14 cellular contexts compared by ENCODE assay signal in the genomic region with DNA sequence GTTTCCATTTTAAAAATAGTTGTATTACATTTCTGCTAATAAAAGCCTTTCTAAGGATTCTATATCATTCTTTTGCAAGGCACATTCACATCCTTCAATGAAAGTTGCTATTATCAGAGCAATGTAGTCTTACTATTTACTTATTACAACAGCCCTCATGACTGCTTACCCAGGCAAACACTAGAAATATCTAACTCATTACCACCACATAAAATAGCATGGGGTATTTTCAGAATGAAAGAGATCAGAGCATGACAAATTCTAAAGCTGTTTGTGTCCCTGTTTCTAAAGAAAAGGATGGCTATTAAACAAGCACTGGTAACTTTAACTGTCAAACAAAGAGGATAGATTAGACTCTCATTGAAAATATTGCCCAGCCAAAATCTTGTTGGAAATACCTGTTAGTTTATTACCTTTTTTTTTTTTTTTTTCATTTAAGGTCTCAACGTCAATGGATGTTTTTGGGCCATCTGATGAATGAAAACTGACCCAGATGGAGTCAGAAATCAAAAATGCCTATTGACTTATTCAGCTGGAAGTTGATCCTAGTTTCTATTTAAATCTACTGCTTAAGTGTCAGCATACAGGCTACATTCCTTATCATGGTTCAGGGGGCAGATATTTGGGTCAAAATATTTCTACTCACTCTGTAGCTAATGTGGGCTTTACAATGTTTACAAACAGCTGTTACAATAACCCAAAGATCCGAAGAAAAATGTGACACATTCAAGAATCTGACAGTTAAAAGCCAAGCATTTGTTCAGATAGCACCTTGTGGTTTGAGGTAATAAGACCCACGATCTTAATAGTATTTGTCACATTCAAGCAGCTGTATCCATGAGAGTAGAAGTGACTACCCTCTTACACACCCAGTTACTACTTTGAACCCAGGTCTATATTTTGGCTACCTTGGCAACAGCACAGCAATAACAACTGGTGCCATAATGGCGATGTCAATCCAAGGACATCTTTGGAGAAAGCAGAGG.
DNase-seq lines count a peak whose midpoint lies in the region; ATAC-seq and TF ChIP-seq lines count a peak whose summit lies in the region.
"Had no signal": no experiment of that assay in that cellular context is flagged by ENCODE, and none has a peak within 500 bp of the region (broad histone marks: within the 10 kb centered on the region; RNA-seq: fewer than 3 reads in every experiment).

No MANE protein-coding gene starts in this region.

- H3K4me3 Mint-ChIP-seq in activated B cell treated with CpG ODN at 0.5 μM for 24 hours (peak overlapping the region; percentile 7), memory B cell (no peak overlapping the region)
- H3K4me3 Mint-ChIP-seq: activated T-cell treated with anti-CD3 and anti-CD28 coated beads, Interleukin-2, amount 50 U/mL, for 24 hours had no signal

- H3K27me3 ChIP-seq in KMS-11 (ENCODE audit: insufficient read depth, low read depth): no peaks in the 10 kb centered on the region
- H3K27me3 ChIP-seq: BE2C had no signal

- H3K4me3 ChIP-seq in KMS-11 (IDR thresholded peaks at IDR 0.05; ENCODE audit: insufficient read depth, low read depth, low read length): no peak overlapping the region

- H3K36me3 Mint-ChIP-seq in activated B cell treated with CpG ODN at 0.5 μM for 24 hours (ENCODE audit: low read depth): no peaks in the 10 kb centered on the region
- no peaks in the 10 kb centered on the region for H3K36me3 Mint-ChIP-seq in memory B cell

- DNase-seq in DMS153 (lab: John Stamatoyannopoulos, UW) (peak; percentile 35), activated B cell treated with CpG ODN at 0.5 μM for 24 hours (no peak), memory B cell (ENCODE audit: low spot score in 2 of 2) (no peak), DMS79 treated with DMSO at 0.1 percent for 48 hours (lab: John Stamatoyannopoulos, UW) (no peak)
- DNase-seq: activated T-cell treated with anti-CD3 and anti-CD28 coated beads, Interleukin-2, amount 50 U/mL, for 24 hours; BE2C; Karpas-422; NCI-H2171 treated with DMSO at 0.1 percent for 48 hours; stimulated activated CD4-positive, alpha-beta T cell treated with anti-CD3 and anti-CD28 coated beads, Interleukin-2, amount 100 ng/mL, for 48 hours; stimulated activated naive CD4-positive, alpha-beta T cell treated with Interleukin-2 at 50 U/mL for 16 hours had no signal

- intact Hi-C loops in activated B cell treated with CpG ODN at 0.5 μM for 24 hours (cut with micrococcal nuclease): loop anchor here (5.0 kb wide), 2 partner anchors 40 to 555 kb away; partner anchors contain the start of gene MEF2C

- H3K4me1 Mint-ChIP-seq in activated B cell treated with CpG ODN at 0.5 μM for 24 hours (peaks cover 85% of the 10 kb centered on the region), memory B cell (peaks cover 18% of the 10 kb centered on the region)

- peaks cover 82% of the 10 kb centered on the region for H3K4me1 ChIP-seq in KMS-11 (ENCODE audit: low read depth, poor library complexity, severe bottlenecking)
- H3K4me1 ChIP-seq: BE2C had no signal

- H4K20me1 ChIP-seq in KMS-11 (ENCODE audit: insufficient read depth): no peaks in the 10 kb centered on the region

- H3K27ac ChIP-seq in KMS-11: peak overlapping the region; percentile 71

- no peaks in the 10 kb centered on the region for H3K36me3 ChIP-seq in KMS-11 (ENCODE audit: insufficient read depth)
- H3K36me3 ChIP-seq: BE2C had no signal

- 0 out of 2 replicates have a peak overlapping the region, but pooled peaks have one; percentile 6 for H2AFZ ChIP-seq in KMS-11 (ENCODE audit: low read depth)

- peak overlapping the region; percentile 86 for H3K27ac Mint-ChIP-seq in activated B cell treated with CpG ODN at 0.5 μM for 24 hours
- H3K27ac Mint-ChIP-seq in memory B cell: peak overlapping the region; percentile 71
- H3K27ac Mint-ChIP-seq: activated T-cell treated with anti-CD3 and anti-CD28 coated beads, Interleukin-2, amount 50 U/mL, for 24 hours had no signal

- CTCF ChIA-PET in activated B cell treated with CpG ODN at 0.5 μM for 24 hours (lab: Charles Lee): interaction anchor here (0.6 to 1.2 kb wide), 2 partner anchors 12 to 365 kb away, joined by 3 to 4 read pairs; no protein-coding TSS in a partner anchor

- no peak overlapping the region for H3K9ac ChIP-seq in KMS-11

- TF ChIP-seq CTCF in KMS-11 (conservative IDR thresholded peaks at IDR 0.05; ENCODE audit: low read depth, low read length): no peak
- no peak for TF ChIP-seq CTCF in activated B cell treated with CpG ODN at 0.5 μM for 24 hours (IDR thresholded peaks at IDR 0.05)

- POLR2A ChIA-PET in activated B cell treated with CpG ODN at 0.5 μM for 24 hours (lab: Charles Lee): interaction anchor here (0.7 to 3.4 kb wide), 11 partner anchors 9 to 704 kb away, joined by 3 to 28 read pairs (median 7); no protein-coding TSS in a partner anchor

- peak overlapping the region; percentile 74 for H3K4me2 ChIP-seq in KMS-11

- no peaks in the 10 kb centered on the region for H3K79me2 ChIP-seq in KMS-11 (ENCODE audit: insufficient read depth, low read depth)

- H3K27me3 Mint-ChIP-seq in activated B cell treated with CpG ODN at 0.5 μM for 24 hours (no peaks in the 10 kb centered on the region), memory B cell (no peaks in the 10 kb centered on the region)
- H3K27me3 Mint-ChIP-seq: activated T-cell treated with anti-CD3 and anti-CD28 coated beads, Interleukin-2, amount 50 U/mL, for 24 hours had no signal

- H3K9me3 Mint-ChIP-seq in activated B cell treated with CpG ODN at 0.5 μM for 24 hours: no peaks in the 10 kb centered on the region
- H3K9me3 Mint-ChIP-seq in memory B cell: no peaks in the 10 kb centered on the region
- H3K9me3 Mint-ChIP-seq: activated T-cell treated with anti-CD3 and anti-CD28 coated beads, Interleukin-2, amount 50 U/mL, for 24 hours had no signal

- ATAC-seq in activated B cell treated with CpG ODN at 0.5 μM for 24 hours (ENCODE audit: low read depth) (no peak), memory B cell (ENCODE audit: low read depth) (no peak), GM18502 (IDR thresholded peaks at IDR 0.05; ENCODE audit: poor library complexity, unreplicated experiment) (no peak), GM18868 (IDR thresholded peaks at IDR 0.05; ENCODE audit: unreplicated experiment) (no peak), GM19351 (IDR thresholded peaks at IDR 0.05; ENCODE audit: unreplicated experiment) (no peak)
